ENCODE assay signal across 8 cellular contexts in genomic region chr20:51985013-51985415, GRCh38.
DNase-seq lines count a peak whose midpoint lies in the region; ATAC-seq and TF ChIP-seq lines count a peak whose summit lies in the region.

No MANE protein-coding gene starts in this region.

- H2BK120ac ChIP-seq in trophoblast cell (ENCODE audit: insufficient read depth, low read length, poor library complexity), result no peak overlapping the region

- H3K27me3 ChIP-seq in trophoblast cell (ENCODE audit: insufficient read depth, low read length) (no peaks in the 10 kb centered on the region), tibial artery (no peaks in the 10 kb centered on the region)

- no peak overlapping the region for H4K8ac ChIP-seq in trophoblast cell (ENCODE audit: low read depth, low read length)

- H3K4ac ChIP-seq in trophoblast cell (ENCODE audit: low read depth, low read length), result no peak overlapping the region

- no peaks in the 10 kb centered on the region for H3K79me2 ChIP-seq in trophoblast cell (ENCODE audit: control insufficient read depth, insufficient read depth, low read length, poor library complexity)

- H3K4me2 ChIP-seq in trophoblast cell (ENCODE audit: low read length), result no peak overlapping the region

- DNase-seq in ELR (ENCODE audit: low read depth) (peak; percentile 98), SK-MEL-5 (ENCODE audit: low read depth, low spot score) (peak; percentile 64), fibroblast of villous mesenchyme (ENCODE audit: low read depth) (peak; percentile 96), trophoblast cell (peak; percentile 48 to 83), globus pallidus (ENCODE audit: low spot score) (no peak), tibial artery (no peak), GM10248 (ENCODE audit: extremely low spot score) (no peak)

- H2AFZ ChIP-seq in trophoblast cell (ENCODE audit: insufficient read depth, low read length, poor library complexity), result no peak overlapping the region

- CTCF ChIA-PET in GM10248 (lab: Yijun Ruan, JAX), result no interaction called here

- no peak for TF ChIP-seq CTCF in fibroblast of villous mesenchyme (IDR thresholded peaks at IDR 0.05; ENCODE audit: insufficient read depth, low read depth, low read length)
- no peak for TF ChIP-seq CTCF in tibial artery (IDR thresholded peaks at IDR 0.05)
- no peak for TF ChIP-seq CTCF in GM10248 (IDR thresholded peaks at IDR 0.05; ENCODE audit: control extremely low read depth, extremely low read depth, low read depth, missing control alignments)

- no peak overlapping the region for H3K18ac ChIP-seq in trophoblast cell (ENCODE audit: low read length)

- no peaks in the 10 kb centered on the region for H3K9me3 ChIP-seq in trophoblast cell (ENCODE audit: insufficient read depth, low read depth, low read length)
- H3K9me3 ChIP-seq in tibial artery, result no peaks in the 10 kb centered on the region

- H3K36me3 ChIP-seq in trophoblast cell (ENCODE audit: control insufficient read depth in 1 of 2, insufficient read depth in 2 of 2, low read length in 2 of 2), result no peaks in the 10 kb centered on the region
- H3K36me3 ChIP-seq in tibial artery, result no peaks in the 10 kb centered on the region

- no peak overlapping the region for H3K9ac ChIP-seq in trophoblast cell (ENCODE audit: low read length)

- no peaks in the 10 kb centered on the region for H3K79me1 ChIP-seq in trophoblast cell (ENCODE audit: low read length)

- no peak overlapping the region for H4K91ac ChIP-seq in trophoblast cell (ENCODE audit: low read depth, low read length)

- ATAC-seq in GM21576 (IDR thresholded peaks at IDR 0.05; ENCODE audit: unreplicated experiment), result no peak

- H3K23ac ChIP-seq in trophoblast cell (ENCODE audit: low read length), result no peak overlapping the region

- intact Hi-C loops in tibial artery (cut with DNase I; ENCODE audit: low total_unique reads), result no loop called here

- H2BK5ac ChIP-seq in trophoblast cell (ENCODE audit: low read depth, low read length, poor library complexity), result no peak overlapping the region

- no peak overlapping the region for H3K27ac ChIP-seq in trophoblast cell (ENCODE audit: low read depth, low read length)
- peak overlapping the region in 1 of 2 donors; percentile 3 for H3K27ac ChIP-seq in tibial artery

- H3K14ac ChIP-seq in trophoblast cell (ENCODE audit: low read length), result no peak overlapping the region

- H3K4me1 ChIP-seq in trophoblast cell (ENCODE audit: control insufficient read depth in 1 of 2, insufficient read depth in 2 of 2, low read length in 2 of 2) (no peaks in the 10 kb centered on the region), tibial artery (peaks cover 0 to 12% (median 3%) of the 10 kb centered on the region in 4 donors)

- in situ Hi-C loops in SK-MEL-5 (cut with HindIII; ENCODE audit: low pct_unique_long_range_greater_than_20kb, low sequenced_read_pairs), result no loop called here

- H3K4me3 ChIP-seq in fibroblast of villous mesenchyme (ENCODE audit: low read depth, low read length) (no peak overlapping the region), trophoblast cell (ENCODE audit: low read depth, low read length) (no peak overlapping the region), tibial artery (no peak overlapping the region)

- no peak overlapping the region for H2AK5ac ChIP-seq in trophoblast cell (ENCODE audit: low read length)

- POLR2A ChIA-PET in GM10248 (lab: Yijun Ruan, JAX), result no interaction called here

- H4K12ac ChIP-seq in trophoblast cell (ENCODE audit: low read depth, low read length), result no peak overlapping the region

- H2BK12ac ChIP-seq in trophoblast cell (ENCODE audit: low read length), result no peak overlapping the region

Comparison
In these comparisons a context has a peak if more than half of its experiments do, and no peak if none do; other contexts are left out.
1. DNase-seq: peak in ELR (single experiment), SK-MEL-5 (single experiment), fibroblast of villous mesenchyme (single experiment) and trophoblast cell (2 of 2); none in globus pallidus (single experiment), tibial artery (0 of 2) and GM10248 (single experiment).